ENCODE assay signal across 8 cellular contexts in the genomic region with DNA sequence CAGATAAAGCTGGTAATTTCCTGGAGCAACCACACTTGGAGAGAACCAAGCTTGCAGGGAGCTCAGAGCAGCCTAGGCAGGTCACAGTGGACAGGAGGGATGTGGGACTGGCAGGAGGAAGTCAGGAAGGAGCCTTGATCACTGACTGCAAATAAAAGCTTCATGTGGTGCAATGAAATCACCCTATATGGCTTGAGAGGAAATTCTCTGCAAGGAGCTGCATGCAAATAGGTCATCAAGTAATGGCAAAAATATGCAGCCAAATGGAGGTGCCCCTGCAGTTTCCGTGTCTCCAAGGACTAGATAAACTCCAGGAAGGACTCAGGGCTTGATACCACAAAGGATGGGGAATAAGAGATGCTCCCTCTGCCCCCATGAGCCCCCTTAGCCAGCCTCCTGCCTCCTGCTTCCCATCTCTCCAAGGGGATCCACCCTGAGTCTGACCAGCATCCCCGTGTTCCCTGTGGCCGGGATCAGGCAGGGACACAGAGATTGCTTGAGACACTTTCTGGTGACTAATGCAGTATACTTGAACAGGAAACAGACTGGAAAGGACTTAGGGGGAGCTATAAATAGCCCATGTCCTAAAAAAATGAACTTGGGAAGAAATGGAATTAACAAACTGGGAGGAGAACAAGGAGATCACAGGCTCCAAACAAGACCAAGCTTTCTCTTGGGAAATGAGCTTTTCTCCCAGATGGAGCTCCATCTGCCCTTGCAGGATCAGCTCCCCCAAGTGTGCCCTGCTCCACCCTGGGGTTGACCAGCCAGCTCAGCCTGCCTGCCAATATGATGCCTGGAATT. TPM values are rescaled to one million over a fixed set of nuclear protein-coding genes. Genes with fewer than 3 reads are reported as not detected.
DNase-seq lines count a peak whose midpoint lies in the region; ATAC-seq and TF ChIP-seq lines count a peak whose summit lies in the region.

No MANE protein-coding gene starts in this region.

- H2BK120ac ChIP-seq in IMR-90 (ENCODE audit: low read depth, low read length) = peak overlapping the region; percentile 100

- H4K20me1 ChIP-seq in IMR-90 (ENCODE audit: insufficient read depth, low read length) = no peaks in the 10 kb centered on the region

- peak overlapping the region; percentile 100 for H2BK5ac ChIP-seq in IMR-90 (ENCODE audit: low read depth, low read length, poor library complexity, severe bottlenecking)

- H3K36me3 ChIP-seq in IMR-90 (ENCODE audit: control insufficient read depth, insufficient read depth, low read length) (no peaks in the 10 kb centered on the region), ascending aorta (no peaks in the 10 kb centered on the region)

- CTCF ChIA-PET in IMR-90 (lab: Yijun Ruan, JAX) (interaction anchor here (0.7 to 2.8 kb wide), 6 partner anchors 26 to 200 kb away, joined by 3 to 17 read pairs (median 4); a partner anchor contains a TSS), GM10248 (lab: Yijun Ruan, JAX) (interaction anchor here (1.0 to 1.8 kb wide), 7 partner anchors 9 to 195 kb away, joined by 3 to 8 read pairs (median 4); no protein-coding TSS in a partner anchor)

- H2AK9ac ChIP-seq in IMR-90 (replicated peaks; ENCODE audit: low read depth, low read length, poor library complexity) = peak overlapping the region; percentile 99

- H3K4me3 ChIP-seq in AG09309 (ENCODE audit: control insufficient read depth, low read depth, low read length) (peak overlapping the region; percentile 29), IMR-90 (ENCODE audit: insufficient read depth, low read depth, low read length) (peak overlapping the region; percentile 46; the same call in 1 of the 2 replicates), ascending aorta (peak overlapping the region; percentile 46 to 69)

- peak overlapping the region; percentile 99 to 100 for H4K8ac ChIP-seq in IMR-90 (ENCODE audit: low read depth in 2 of 2, low read length in 2 of 2)

- H4K91ac ChIP-seq in IMR-90 (ENCODE audit: insufficient read depth, low read depth, low read length) = peak overlapping the region; percentile 100

- TF ChIP-seq RAD21 in IMR-90 (IDR thresholded peaks at IDR 0.05; ENCODE audit: low read length) = no peak; the same call in 1 of the 2 replicates

- peak overlapping the region; percentile 100 for H2BK20ac ChIP-seq in IMR-90 (ENCODE audit: low read depth, low read length)

- dilution Hi-C loops in IMR-90 (cut with HindIII; ENCODE audit: low sequenced_read_pairs, unreplicated experiment) = no loop called here

- peak overlapping the region; percentile 88 for H3K4me2 ChIP-seq in IMR-90 (ENCODE audit: low read depth, low read length)

- peak overlapping the region; percentile 97 for H3K27ac ChIP-seq in IMR-90 (ENCODE audit: insufficient read depth, low read length)
- peak overlapping the region; percentile 98 to 99 for H3K27ac ChIP-seq in ascending aorta
- H3K27ac ChIP-seq in temporal lobe (ENCODE audit: low read depth, low read length) = peak overlapping the region; percentile 47

- DNase-seq in AG09309 (ENCODE audit: low read depth) = peak; percentile 95
- peak; percentile 97 for DNase-seq in IMR-90
- DNase-seq in ascending aorta (ENCODE audit: low spot score in 2 of 2) = peak; percentile 79 to 95
- peak; percentile 94 for DNase-seq in iris pigment epithelial cell (ENCODE audit: low read depth)
- no peak for DNase-seq in erythroblast (lab: John Stamatoyannopoulos, UW)
- DNase-seq in NCI-H146 (lab: John Stamatoyannopoulos, UW) = no peak
- DNase-seq in GM10248 (ENCODE audit: extremely low spot score) = no peak

- intact Hi-C loops in IMR-90 (cut with micrococcal nuclease) = loop anchor here (1.0 to 10.0 kb wide), 3 partner anchors 24 to 148 kb away; a partner anchor contains a TSS
- intact Hi-C loops in ascending aorta (cut with DNase I) = loop anchor here (1.0 to 2.0 kb wide), 4 partner anchors 10 to 150 kb away; no protein-coding TSS in a partner anchor

- peak overlapping the region; percentile 100 for H3K18ac ChIP-seq in IMR-90 (ENCODE audit: low read depth, low read length)

- peaks cover 30% of the 10 kb centered on the region for H3K9me1 ChIP-seq in IMR-90 (ENCODE audit: insufficient read depth, low read length)

- H2BK15ac ChIP-seq in IMR-90 (ENCODE audit: low read depth, low read length) = peak overlapping the region; percentile 99

- H3K9me3 ChIP-seq in IMR-90 (ENCODE audit: control insufficient read depth, insufficient read depth, low read length) (no peaks in the 10 kb centered on the region), ascending aorta (no peaks in the 10 kb centered on the region)

- H2AFZ ChIP-seq in IMR-90 (replicated peaks; ENCODE audit: low read length, poor library complexity) = peak overlapping the region; percentile 88

- peak overlapping the region; percentile 100 for H2AK5ac ChIP-seq in IMR-90 (ENCODE audit: low read depth, low read length)

- H4K5ac ChIP-seq in IMR-90 (ENCODE audit: low read depth, low read length) = peak overlapping the region; percentile 100

- peak overlapping the region; percentile 100 for H3K56ac ChIP-seq in IMR-90 (ENCODE audit: extremely low read depth, insufficient read depth, low read length)

- TF ChIP-seq POLR2A in IMR-90 (IDR thresholded peaks at IDR 0.05; ENCODE audit: low read depth, low read length) = peak; percentile 90
- no peak for TF ChIP-seq POLR2A in erythroblast (IDR thresholded peaks at IDR 0.05; ENCODE audit: low read length)

- in situ Hi-C loops in IMR-90 (cut with MboI; ENCODE audit: low sequenced_read_pairs) = no loop called here

- H3K27me3 ChIP-seq in IMR-90 (ENCODE audit: control insufficient read depth, insufficient read depth, low read length) = no peaks in the 10 kb centered on the region
- H3K27me3 ChIP-seq in ascending aorta = no peaks in the 10 kb centered on the region

- peak overlapping the region; percentile 100 for H3K23ac ChIP-seq in IMR-90 (ENCODE audit: low read depth, low read length)

- 0% methylated on average over 2 of the region's 3 CpGs; no CpG with 5 or more reads in 1 of the 2 experiments for WGBS in IMR-90 (ENCODE audit: extremely low coverage in 2 of 2, insufficient read length in 1 of 2), 2 experiments

- H3K4me1 ChIP-seq in IMR-90 (ENCODE audit: control insufficient read depth, insufficient read depth, low read length) = peaks cover 34% of the 10 kb centered on the region
- H3K4me1 ChIP-seq in ascending aorta = peaks cover 21 to 51% of the 10 kb centered on the region in 2 donors

- peak overlapping the region; percentile 96 for H3K9ac ChIP-seq in IMR-90 (ENCODE audit: low read depth, low read length)

- ATAC-seq in IMR-90 (ENCODE audit: low read depth) = peak; percentile 77

- TF ChIP-seq CTCF in AG09309 (IDR thresholded peaks at IDR 0.05; ENCODE audit: control insufficient read depth, insufficient read depth, low read depth, low read length, missing control alignments) (no peak), IMR-90 (conservative IDR thresholded peaks at IDR 0.05; ENCODE audit: low read depth, low read length) (no peak), ascending aorta (IDR thresholded peaks at IDR 0.05) (no peak), GM10248 (IDR thresholded peaks at IDR 0.05; ENCODE audit: control extremely low read depth, extremely low read depth, low read depth, missing control alignments) (no peak)

- peak overlapping the region; percentile 100 for H3K14ac ChIP-seq in IMR-90 (replicated peaks; ENCODE audit: low read depth, low read length)

- POLR2A ChIA-PET in IMR-90 (lab: Charles Lee; ENCODE audit: unreplicated experiment) = interaction anchor here (0.5 to 3.4 kb wide), 14 partner anchors 10 to 1786 kb away, joined by 3 to 23 read pairs (median 3); a partner anchor contains a TSS
- POLR2A ChIA-PET in GM10248 (lab: Yijun Ruan, JAX) = no interaction called here

- peaks cover 8 to 58% of the 10 kb centered on the region in 2 experiments; a peak in 3 of 4 replicates for H3K79me1 ChIP-seq in IMR-90 (ENCODE audit: low read depth in 1 of 2, low read length in 2 of 2)

- peak overlapping the region; percentile 100 for H3K4ac ChIP-seq in IMR-90 (ENCODE audit: low read depth, low read length)

- no TSS peak for BruUV-seq in IMR-90 (replicated peaks; lab: Mats Ljungman, UMichigan)

TF ChIP-seq in IMR-90, 13 proteins besides CTCF, POLR2A, EP300 and RAD21 (continues in another document):
- TF ChIP-seq, protein P1, sequence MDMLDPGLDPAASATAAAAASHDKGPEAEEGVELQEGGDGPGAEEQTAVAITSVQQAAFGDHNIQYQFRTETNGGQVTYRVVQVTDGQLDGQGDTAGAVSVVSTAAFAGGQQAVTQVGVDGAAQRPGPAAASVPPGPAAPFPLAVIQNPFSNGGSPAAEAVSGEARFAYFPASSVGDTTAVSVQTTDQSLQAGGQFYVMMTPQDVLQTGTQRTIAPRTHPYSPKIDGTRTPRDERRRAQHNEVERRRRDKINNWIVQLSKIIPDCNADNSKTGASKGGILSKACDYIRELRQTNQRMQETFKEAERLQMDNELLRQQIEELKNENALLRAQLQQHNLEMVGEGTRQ (IDR thresholded peaks at IDR 0.05; ENCODE audit: low read depth, low read length) = no peak
- no peak for TF ChIP-seq CHD1 (IDR thresholded peaks at IDR 0.05; ENCODE audit: low read depth, low read length)
- peak; percentile 66 for TF ChIP-seq FOS (IDR thresholded peaks at IDR 0.05; ENCODE audit: low read depth, low read length)
- no peak for TF ChIP-seq NFE2L2 (IDR thresholded peaks at IDR 0.05; ENCODE audit: low read depth, low read length)
- no peak for TF ChIP-seq RCOR1 (IDR thresholded peaks at IDR 0.05; ENCODE audit: insufficient replicate concordance, low read length)
- no peak for TF ChIP-seq MAFK (IDR thresholded peaks at IDR 0.05; ENCODE audit: low read depth, low read length)
- TF ChIP-seq MXI1 (IDR thresholded peaks at IDR 0.05; ENCODE audit: borderline replicate concordance, low read depth, low read length) = no peak
- peak; percentile 92 for TF ChIP-seq CEBPB (IDR thresholded peaks at IDR 0.05; ENCODE audit: low read depth, low read length)
- no peak; the same call in 1 of the 2 replicates for TF ChIP-seq MAZ (IDR thresholded peaks at IDR 0.05; ENCODE audit: borderline replicate concordance, low read depth, low read length)
- TF ChIP-seq SMC3 (IDR thresholded peaks at IDR 0.05; ENCODE audit: low read depth, low read length) = no peak; the same call in 1 of the 2 replicates
- no peak for TF ChIP-seq RFX5 (IDR thresholded peaks at IDR 0.05; ENCODE audit: low read depth, low read length)
- TF ChIP-seq BHLHE40 (IDR thresholded peaks at IDR 0.05; ENCODE audit: low read depth, low read length) = no peak

RNA-seq across cellular contexts. Expression of a gene that starts 23.9 kb away (rescaled TPM):
- 285 and 336 TPM in 2 replicates for total RNA-seq in IMR-90 (2012; rRNA removed)
- 141 and 170 TPM in 2 replicates for polyA plus RNA-seq in IMR-90 (2012; rRNA removed)
- polyA plus RNA-seq in IMR-90 (2012; cell fraction: cytosol; rRNA removed) = 63.9 and 84.9 TPM in 2 replicates
- 109 and 162 TPM in 2 replicates for polyA plus RNA-seq in IMR-90 (2012; cell fraction: nucleus; rRNA removed; ENCODE audit: low replicate concordance)
- 237 TPM for total RNA-seq in ascending aorta
- total RNA-seq in temporal lobe = 12.3 TPM

Comparison
In these comparisons a context has a peak if more than half of its experiments do, and no peak if none do; other contexts are left out.
1. DNase-seq: peak in AG09309 (single experiment), IMR-90 (single experiment), ascending aorta (2 of 2) and iris pigment epithelial cell (single experiment); none in erythroblast (0 of 2), NCI-H146 (single experiment) and GM10248 (single experiment).
2. H3K27ac ChIP-seq: peak in every context shown above with its lines; median percentile 98 in ascending aorta; 97 in IMR-90; 47 in temporal lobe.
3. RNA of a gene that starts 23.9 kb away (total RNA-seq): 285 to 336 TPM in IMR-90 and 237 TPM in ascending aorta (single experiment); 12.3 TPM in temporal lobe (single experiment); every median in the first group is over 10 times any median in the second.
4. Peak in every context shown above with its lines, with median percentiles within 50 percentile points of each other: H3K4me3 ChIP-seq.